ENCODE assay signal across 1 cellular context in genomic region chr1:36088577-36089392, GRCh38.
TF ChIP-seq lines count a peak whose summit lies in the region.

TSS of gene ADPRS (plus strand) at chr1:36088892. CDS start at chr1:36088905, 13 bp downstream.

TF ChIP-seq in K562, 482 proteins besides CTCF, POLR2A, EP300 and RAD21 (continued from another document):
- TF ChIP-seq MGA (IDR thresholded peaks at IDR 0.05) (no peak), NR2C2 (CRISPR knock-in tag; IDR thresholded peaks at IDR 0.05) (peak; percentile 87), NR2C2 (tag; IDR thresholded peaks at IDR 0.05) (peak; percentile 78), ETV6 (IDR thresholded peaks at IDR 0.05; ENCODE audit: borderline replicate concordance in 1 of 2, low read depth in 2 of 2, low read length in 1 of 2) (peak in 1 of 2 experiments; percentile 75; a peak in 1 of 4 replicates), ETV6 (CRISPR knock-in tag; IDR thresholded peaks at IDR 0.05; ENCODE audit: borderline replicate concordance) (no peak), ILF3 (IDR thresholded peaks at IDR 0.05; ENCODE audit: borderline replicate concordance) (peak; percentile 67; the same call in 1 of the 2 replicates), ZNF12 (CRISPR knock-in tag; IDR thresholded peaks at IDR 0.05) (peak; percentile 49; the same call in 1 of the 2 replicates), STAT5A (IDR thresholded peaks at IDR 0.05; ENCODE audit: borderline replicate concordance, low read length) (peak; percentile 58; the same call in 1 of the 2 replicates), FOXP1 (CRISPR knock-in tag; IDR thresholded peaks at IDR 0.05) (peak; percentile 95), KLF13 (tag; IDR thresholded peaks at IDR 0.05; ENCODE audit: borderline replicate concordance, low read depth) (peak; percentile 99), MYBL2 (IDR thresholded peaks at IDR 0.05; ENCODE audit: low read depth) (no peak), MYBL2 (CRISPR knock-in tag; IDR thresholded peaks at IDR 0.05; ENCODE audit: borderline replicate concordance) (no peak), TBP (optimal IDR thresholded peaks at IDR 0.05; ENCODE audit: low read depth, low read length) (peak; percentile 93), ZNF780A (CRISPR knock-in tag; IDR thresholded peaks at IDR 0.05) (no peak), ELF4 (CRISPR knock-in tag; IDR thresholded peaks at IDR 0.05) (peak; percentile 89), POLR2G (IDR thresholded peaks at IDR 0.05; ENCODE audit: low read depth, low read length) (peak; percentile 99), YBX1 (IDR thresholded peaks at IDR 0.05) (no peak), HIVEP1 (CRISPR knock-in tag; IDR thresholded peaks at IDR 0.05) (no peak), ATF7 (IDR thresholded peaks at IDR 0.05) (peak; percentile 94), HDAC2 (IDR thresholded peaks at IDR 0.05) (peak; percentile 89), ELF2 (CRISPR knock-in tag; IDR thresholded peaks at IDR 0.05) (peak; percentile 93)
TF ChIP-seq in K562: peak in this region for 204.
